In the genomic region with DNA sequence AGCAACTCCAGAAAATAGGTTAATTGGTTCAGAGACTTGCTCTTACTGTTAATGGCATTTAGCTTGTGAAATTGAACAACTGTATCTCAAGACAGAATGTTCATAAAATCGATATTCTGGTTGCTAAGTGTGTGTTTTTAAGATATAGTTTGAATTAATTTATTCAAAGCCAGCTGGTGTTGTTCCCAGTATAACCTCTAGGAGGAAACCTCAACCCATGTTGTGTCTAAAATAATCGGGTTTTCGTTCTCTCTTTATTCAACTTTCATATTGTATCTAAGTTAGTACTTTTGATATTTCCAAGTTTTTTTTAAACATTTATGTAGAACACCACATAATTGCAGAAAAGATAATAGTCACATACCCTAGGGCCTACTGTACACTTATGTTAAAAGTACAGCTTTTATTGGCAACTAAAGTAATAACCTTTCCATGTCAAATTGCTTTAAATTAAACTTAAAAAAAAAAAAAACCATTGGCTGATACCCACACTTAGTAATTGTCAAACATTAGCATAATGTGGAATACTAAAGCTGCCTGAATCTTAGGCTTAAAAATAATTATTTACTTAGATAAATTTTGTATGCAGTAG, we compare ENCODE assay signal across 8 cellular contexts.
A peak's percentile ranks its signal among the peaks of the same experiment; 100 is the strongest.
DNase-seq lines count a peak whose midpoint lies in the region; ATAC-seq, FAIRE-seq and TF ChIP-seq lines count a peak whose summit lies in the region.

No MANE protein-coding gene starts in this region.

- TF ChIP-seq CTCF in D721Med (IDR thresholded peaks at IDR 0.05; ENCODE audit: insufficient read depth, missing control alignments) = peak; percentile 83
- TF ChIP-seq CTCF in WI38 (IDR thresholded peaks at IDR 0.05; ENCODE audit: low read depth, low read length) = peak; percentile 50; the same call in 1 of the 2 replicates

- no peak overlapping the region for H3K4me3 ChIP-seq in WI38 (ENCODE audit: low read depth, low read length)

- no peak for DNase-seq in D721Med (ENCODE audit: insufficient read length, low spot score)
- peak; percentile 14 for DNase-seq in kidney tubule cell (ENCODE audit: low spot score)
- DNase-seq in NCI-H2196 treated with DMSO at 0.1 percent for 48 hours (lab: John Stamatoyannopoulos, UW; ENCODE audit: unreplicated experiment) = no peak
- DNase-seq in NCI-H1092 (lab: John Stamatoyannopoulos, UW) = no peak

- ATAC-seq in HG02623 (IDR thresholded peaks at IDR 0.05; ENCODE audit: unreplicated experiment) = peak; percentile 48
- no peak for ATAC-seq in HG03571 (IDR thresholded peaks at IDR 0.05; ENCODE audit: unreplicated experiment)
- no peak for ATAC-seq in GM21717 (IDR thresholded peaks at IDR 0.05; ENCODE audit: unreplicated experiment)

- no peak for FAIRE-seq in D721Med (lab: Jason Lieb, UNC)
